In the genomic region with DNA sequence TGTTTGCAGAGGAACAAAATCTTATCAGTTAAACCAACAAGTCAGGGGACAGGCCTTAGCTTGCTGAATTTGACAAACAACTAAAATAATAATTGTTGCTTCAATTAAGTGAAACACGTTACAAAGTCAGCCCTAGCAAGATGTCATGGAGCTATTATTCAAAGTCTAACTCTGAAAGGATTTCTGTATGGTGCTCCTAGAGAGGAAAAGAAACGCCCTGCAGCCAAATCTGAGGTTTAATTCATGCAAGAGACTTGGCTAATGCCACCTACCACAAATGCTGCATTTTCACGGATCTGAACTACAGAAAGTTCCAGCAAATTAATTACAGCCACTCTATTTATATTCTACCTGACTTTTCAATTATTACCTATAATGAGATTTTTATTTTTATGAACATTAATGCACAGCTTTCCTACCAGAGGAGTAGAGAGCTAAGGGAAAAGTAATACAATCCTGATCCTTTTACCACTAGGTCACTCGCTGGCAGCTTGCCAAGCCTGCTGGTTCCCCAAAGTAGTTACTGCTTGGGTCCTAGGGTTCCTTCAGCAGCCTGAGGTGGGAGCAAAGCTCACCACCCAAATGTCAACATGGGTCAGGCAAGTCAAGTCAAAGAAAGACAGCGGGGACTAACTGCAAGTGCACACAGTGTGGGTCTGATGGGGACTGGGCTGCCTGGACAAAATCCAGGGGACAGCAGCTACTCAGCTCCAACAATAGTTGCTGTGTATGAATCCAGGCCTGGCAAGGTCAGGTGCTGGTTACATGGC, we compare ENCODE assay signal across 16 cellular contexts. TPM values are rescaled to one million over a fixed set of nuclear protein-coding genes. Genes with fewer than 3 reads are reported as not detected.
DNase-seq lines count a peak whose midpoint lies in the region; ATAC-seq and TF ChIP-seq lines count a peak whose summit lies in the region.
"Had no signal": no experiment of that assay in that cellular context is flagged by ENCODE, and none has a peak within 500 bp of the region (broad histone marks: within the 10 kb centered on the region; RNA-seq: fewer than 3 reads in every experiment).

No MANE protein-coding gene starts in this region.

- TF ChIP-seq CTCF in dorsolateral prefrontal cortex (IDR thresholded peaks at IDR 0.05 in 54 of 56, conservative IDR thresholded peaks at IDR 0.05 in 2 of 56; ENCODE audit: low read depth in 1 of 56, partially characterized antibody in 56 of 56) = peak in 10 of 56 donors; percentile 8 to 37 (median 18)
- TF ChIP-seq CTCF in neural progenitor cell (IDR thresholded peaks at IDR 0.05) = no peak
- no peak for TF ChIP-seq CTCF in CD14-positive monocyte (IDR thresholded peaks at IDR 0.05)

- H3K27me3 ChIP-seq in MG63 (no peaks in the 10 kb centered on the region), dorsolateral prefrontal cortex (no peaks in the 10 kb centered on the region), neural progenitor cell (peaks cover 10% of the 10 kb centered on the region)
- H3K27me3 ChIP-seq: uterus had no signal

- no peaks in the 10 kb centered on the region for H3K79me2 ChIP-seq in neural progenitor cell (ENCODE audit: low read depth)

- CTCF ChIA-PET in activated CD4-positive, alpha-beta T cell treated with anti-CD3 and anti-CD28 coated beads for 36 hours (lab: Charles Lee) = interaction anchor here (0.7 kb wide), 1 partner anchor 141 kb away, joined by 3 read pairs; no protein-coding TSS in a partner anchor

- DNase-seq in CD1c-positive myeloid dendritic cell (ENCODE audit: extremely low spot score) (peak; percentile 19), MG63 (peak; percentile 15), dorsolateral prefrontal cortex (peak in 9 of 10 donors; percentile 54 to 84 (median 72)), neural progenitor cell (ENCODE audit: low spot score) (no peak), CD14-positive monocyte (ENCODE audit: low spot score) (no peak)
- DNase-seq in stimulated activated CD4-positive, alpha-beta T cell treated with anti-CD3 and anti-CD28 coated beads, Interleukin-12 subunit alpha, Interleukin-12 subunit beta, amount 100 ng/mL, for 4 hours = no peak
- DNase-seq in activated CD4-positive, CD25-positive, alpha-beta regulatory T cell (lab: John Stamatoyannopoulos, UW) = no peak
- no peak for DNase-seq in activated CD4-positive, alpha-beta T cell treated with anti-CD3 and anti-CD28 coated beads for 36 hours
- DNase-seq: activated CD4-positive, CD25-positive, alpha-beta regulatory T cell treated with anti-CD3 and anti-CD28 coated beads, Interleukin-2, amount 50 U/mL, for 72 hours; activated T-cell treated with anti-CD3 and anti-CD28 coated beads, Interleukin-2, amount 50 U/mL, for 48 hours; amniotic stem cell; EL; KG1; NCI-H1930; stimulated activated CD4-positive, alpha-beta T cell treated with anti-CD3 and anti-CD28 coated beads, Interleukin-4, amount 100 ng/mL, for 1 hour; uterus had no signal

- peak overlapping the region; percentile 49 to 100 (median 98) for H3K27ac ChIP-seq in dorsolateral prefrontal cortex
- no peak overlapping the region for H3K27ac ChIP-seq in neural progenitor cell
- H3K27ac ChIP-seq: uterus had no signal

- no peaks in the 10 kb centered on the region for H3K9me3 ChIP-seq in MG63
- H3K9me3 ChIP-seq in neural progenitor cell (ENCODE audit: low read depth) = no peaks in the 10 kb centered on the region
- H3K9me3 ChIP-seq: uterus had no signal

- H3K36me3 Mint-ChIP-seq in neural progenitor cell (no peaks in the 10 kb centered on the region), CD14-positive monocyte (no peaks in the 10 kb centered on the region)
- no peaks in the 10 kb centered on the region for H3K36me3 Mint-ChIP-seq in activated CD4-positive, alpha-beta T cell treated with anti-CD3 and anti-CD28 coated beads for 36 hours (ENCODE audit: low read depth)

- H3K4me3 ChIP-seq in MG63 (no peak overlapping the region), dorsolateral prefrontal cortex (peak overlapping the region in 7 of 59 donors; percentile 2 to 34 (median 8)), neural progenitor cell (no peak overlapping the region)
- H3K4me3 ChIP-seq: uterus had no signal

- H3K9me3 Mint-ChIP-seq in neural progenitor cell = no peaks in the 10 kb centered on the region
- H3K9me3 Mint-ChIP-seq in CD14-positive monocyte = no peaks in the 10 kb centered on the region
- no peaks in the 10 kb centered on the region for H3K9me3 Mint-ChIP-seq in activated CD4-positive, alpha-beta T cell treated with anti-CD3 and anti-CD28 coated beads for 36 hours (ENCODE audit: low read depth)

- POLR2A ChIA-PET in activated CD4-positive, alpha-beta T cell treated with anti-CD3 and anti-CD28 coated beads for 36 hours (lab: Charles Lee) = no interaction called here

- no peaks in the 10 kb centered on the region for H4K20me1 ChIP-seq in neural progenitor cell (ENCODE audit: low read depth)

- peaks cover 72% of the 10 kb centered on the region for H3K4me1 Mint-ChIP-seq in neural progenitor cell
- peaks cover 12% of the 10 kb centered on the region for H3K4me1 Mint-ChIP-seq in CD14-positive monocyte
- H3K4me1 Mint-ChIP-seq in activated CD4-positive, alpha-beta T cell treated with anti-CD3 and anti-CD28 coated beads for 36 hours = no peaks in the 10 kb centered on the region

- H3K27me3 Mint-ChIP-seq in neural progenitor cell (ENCODE audit: insufficient read depth, low read depth) (no peaks in the 10 kb centered on the region), CD14-positive monocyte (ENCODE audit: low read depth in 3 of 3) (peaks cover 3 to 4% (median 3%) of the 10 kb centered on the region in 3 donors)
- peaks cover 27% of the 10 kb centered on the region for H3K27me3 Mint-ChIP-seq in activated CD4-positive, alpha-beta T cell treated with anti-CD3 and anti-CD28 coated beads for 36 hours

- no peak for ATAC-seq in activated CD4-positive, alpha-beta T cell treated with anti-CD3 and anti-CD28 coated beads for 36 hours

- no peak overlapping the region for H3K4me3 Mint-ChIP-seq in neural progenitor cell
- no peak overlapping the region for H3K4me3 Mint-ChIP-seq in CD14-positive monocyte
- H3K4me3 Mint-ChIP-seq in activated CD4-positive, alpha-beta T cell treated with anti-CD3 and anti-CD28 coated beads for 36 hours = no peak overlapping the region

- H3F3A ChIP-seq in neural progenitor cell (ENCODE audit: low read depth) = peaks cover 4% of the 10 kb centered on the region

- H3K36me3 ChIP-seq in MG63 (no peaks in the 10 kb centered on the region), neural progenitor cell (no peaks in the 10 kb centered on the region)
- H3K36me3 ChIP-seq: uterus had no signal

- H3K27ac Mint-ChIP-seq in neural progenitor cell (peak overlapping the region; percentile 28), CD14-positive monocyte (no peak overlapping the region)
- no peak overlapping the region for H3K27ac Mint-ChIP-seq in activated CD4-positive, alpha-beta T cell treated with anti-CD3 and anti-CD28 coated beads for 36 hours

- no peak overlapping the region for H3K9ac ChIP-seq in neural progenitor cell

- peaks cover 29% of the 10 kb centered on the region for H3K4me1 ChIP-seq in neural progenitor cell
- H3K4me1 ChIP-seq: uterus had no signal

- H3K4me2 ChIP-seq in neural progenitor cell = no peak overlapping the region

- intact Hi-C loops in dorsolateral prefrontal cortex (cut with DNase I) = loop anchor here in 1 of 2 donors (5.0 kb wide), 1 partner anchor 47 kb away; no protein-coding TSS in a partner anchor
- intact Hi-C loops in CD14-positive monocyte (cut with micrococcal nuclease) = no loop called here
- intact Hi-C loops in activated CD4-positive, alpha-beta T cell treated with anti-CD3 and anti-CD28 coated beads for 36 hours (cut with DNase I, micrococcal nuclease) = no loop called here

- no peak overlapping the region for H2AFZ ChIP-seq in neural progenitor cell (replicated peaks)

RNA-seq across cellular contexts. Expression of a gene that starts 8.5 kb away (rescaled TPM):
- total RNA-seq in MG63 (2014; rRNA removed; shearing (Covaris generic); ENCODE audit: low replicate concordance) = 0.03 TPM in 1 of 2 replicates, not detected in the other
- total RNA-seq in dorsolateral prefrontal cortex (10 to 100 TPM; 33.1 to 91.2 (median 49.7) TPM), neural progenitor cell (ENCODE audit: low replicate concordance) (11.6 and 12.7 TPM in 2 replicates)
- not detected for polyA plus RNA-seq in CD14-positive monocyte
- total RNA-seq in activated CD4-positive, alpha-beta T cell treated with anti-CD3 and anti-CD28 coated beads for 36 hours = 1 to 10 TPM; 1.7 to 1.8 TPM

RNA-seq across cellular contexts. Expression of a gene that starts 22.5 kb away (rescaled TPM):
- 81.1 and 152 TPM in 2 replicates for total RNA-seq in MG63 (2014; rRNA removed; shearing (Covaris generic); ENCODE audit: low replicate concordance)
- total RNA-seq in dorsolateral prefrontal cortex (10 to 100 TPM; 22.0 to 71.3 (median 38.2) TPM), neural progenitor cell (ENCODE audit: low replicate concordance) (52.6 and 72.3 TPM in 2 replicates)
- 10 to 100 TPM; 23.4 to 29.4 TPM for polyA plus RNA-seq in CD14-positive monocyte
- total RNA-seq in activated CD4-positive, alpha-beta T cell treated with anti-CD3 and anti-CD28 coated beads for 36 hours = 10 to 100 TPM; 44.1 to 47.3 TPM

Comparison
In these comparisons a context has a peak if more than half of its experiments do, and no peak if none do; other contexts are left out.
1. DNase-seq: peak in CD1c-positive myeloid dendritic cell (single experiment), MG63 (single experiment) and dorsolateral prefrontal cortex (9 of 10); none in neural progenitor cell (single experiment), stimulated activated CD4-positive, alpha-beta T cell treated with anti-CD3 and anti-CD28 coated beads, Interleukin-12 subunit alpha, Interleukin-12 subunit beta, amount 100 ng/mL, for 4 hours (single experiment), activated CD4-positive, CD25-positive, alpha-beta regulatory T cell (0 of 4), CD14-positive monocyte (single experiment) and activated CD4-positive, alpha-beta T cell treated with anti-CD3 and anti-CD28 coated beads for 36 hours (single experiment).